ENCODE assay signal across 12 cellular contexts in genomic region chr2:227370791-227371312, GRCh38. TPM values are rescaled to one million over a fixed set of nuclear protein-coding genes. Genes with fewer than 3 reads are reported as not detected.
DNase-seq lines count a peak whose midpoint lies in the region; ATAC-seq and TF ChIP-seq lines count a peak whose summit lies in the region.
"Had no signal": no experiment of that assay in that cellular context is flagged by ENCODE, and none has a peak within 500 bp of the region (broad histone marks: within the 10 kb centered on the region; RNA-seq: fewer than 3 reads in every experiment).

No MANE protein-coding gene starts in this region.

- no peak overlapping the region for H3K4me3 Mint-ChIP-seq in activated T-cell treated with anti-CD3 and anti-CD28 coated beads, Interleukin-2, amount 50 U/mL, for 24 hours
- no peak overlapping the region for H3K4me3 Mint-ChIP-seq in effector memory CD8-positive, alpha-beta T cell

- H3K9me3 Mint-ChIP-seq in activated T-cell treated with anti-CD3 and anti-CD28 coated beads, Interleukin-2, amount 50 U/mL, for 24 hours: no peaks in the 10 kb centered on the region
- no peaks in the 10 kb centered on the region for H3K9me3 Mint-ChIP-seq in effector memory CD8-positive, alpha-beta T cell

- no peaks in the 10 kb centered on the region for H3K36me3 Mint-ChIP-seq in activated T-cell treated with anti-CD3 and anti-CD28 coated beads, Interleukin-2, amount 50 U/mL, for 24 hours (ENCODE audit: low read depth)
- H3K36me3 Mint-ChIP-seq in effector memory CD8-positive, alpha-beta T cell (ENCODE audit: insufficient read depth): no peaks in the 10 kb centered on the region

- no peaks in the 10 kb centered on the region for H3K36me3 ChIP-seq in spleen

- TF ChIP-seq CTCF in foreskin fibroblast (IDR thresholded peaks at IDR 0.05; ENCODE audit: low read depth, low read length): no peak
- TF ChIP-seq CTCF in spleen (IDR thresholded peaks at IDR 0.05 in 8 of 11, conservative IDR thresholded peaks at IDR 0.05 in 3 of 11): peak in 1 of 11 experiments; percentile 19

- intact Hi-C loops in spleen (cut with DNase I; ENCODE audit: low total_unique reads): no loop called here

- H3K27ac Mint-ChIP-seq in activated T-cell treated with anti-CD3 and anti-CD28 coated beads, Interleukin-2, amount 50 U/mL, for 24 hours: peak overlapping the region; percentile 6
- H3K27ac Mint-ChIP-seq in effector memory CD8-positive, alpha-beta T cell: no peak overlapping the region

- 43 to 69% (median 53%) methylated on average over 9 of the region's 9 CpGs for WGBS in spleen, 5 donors

- peaks cover 3% of the 10 kb centered on the region for H3K27me3 Mint-ChIP-seq in activated T-cell treated with anti-CD3 and anti-CD28 coated beads, Interleukin-2, amount 50 U/mL, for 24 hours
- peaks cover 15 to 22% of the 10 kb centered on the region in 2 donors for H3K27me3 Mint-ChIP-seq in effector memory CD8-positive, alpha-beta T cell

- H3K4me3 ChIP-seq in foreskin fibroblast (ENCODE audit: low read depth in 1 of 2, low read length in 2 of 2) (no peak overlapping the region), spleen (no peak overlapping the region)

- no peak for DNase-seq in activated T-cell treated with anti-CD3 and anti-CD28 coated beads, Interleukin-2, amount 50 U/mL, for 24 hours
- DNase-seq in activated T-cell treated with anti-CD3 and anti-CD28 coated beads for 4 hours: no peak
- DNase-seq in SKM-1 (lab: John Stamatoyannopoulos, UW; ENCODE audit: unreplicated experiment): peak; percentile 17
- DNase-seq in foreskin fibroblast: peak; percentile 14 to 41
- no peak for DNase-seq in spleen
- DNase-seq in SHP77 treated with DMSO at 0.1 percent for 48 hours (lab: John Stamatoyannopoulos, UW): no peak
- DNase-seq in effector memory CD8-positive, alpha-beta T cell: no peak
- DNase-seq in DMS79 (lab: John Stamatoyannopoulos, UW): no peak
- DNase-seq: NCI-H446 treated with DMSO at 0.1 percent for 48 hours had no signal

- peaks cover 0 to 27% (median 0%) of the 10 kb centered on the region in 6 donors for H3K4me1 ChIP-seq in spleen

- no peaks in the 10 kb centered on the region for H3K27me3 ChIP-seq in spleen (replicated peaks in 1 of 7)

- no peaks in the 10 kb centered on the region for H3K9me3 ChIP-seq in spleen

- H3K27ac ChIP-seq in spleen: peak overlapping the region in 6 of 8 donors; percentile 43 to 86 (median 75)

- ATAC-seq in effector memory CD8-positive, alpha-beta T cell (replicated peaks): no peak

- peaks cover 29% of the 10 kb centered on the region for H3K4me1 Mint-ChIP-seq in activated T-cell treated with anti-CD3 and anti-CD28 coated beads, Interleukin-2, amount 50 U/mL, for 24 hours (ENCODE audit: low read depth)
- peaks cover 0 to 1% of the 10 kb centered on the region in 2 donors for H3K4me1 Mint-ChIP-seq in effector memory CD8-positive, alpha-beta T cell (ENCODE audit: low read depth in 2 of 2)

- TF ChIP-seq POLR2A in spleen (IDR thresholded peaks at IDR 0.05): peak in 1 of 3 donors; percentile 39

RNA-seq across cellular contexts. Expression of gene TM4SF20, which starts 8.3 kb away (rescaled TPM):
- total RNA-seq in spleen: not detected
- polyA plus RNA-seq in spleen: not detected
- polyA plus RNA-seq: neural cell had no signal

RNA-seq across cellular contexts. Expression of gene SCYGR1, which starts 16.9 kb away (rescaled TPM):
- total RNA-seq in spleen: not detected
- not detected for polyA plus RNA-seq in spleen
- total RNA-seq: H4 had no signal
- polyA plus RNA-seq: BJ, neural cell had no signal

RNA-seq across cellular contexts. Expression of gene MFF, which starts 45.8 kb away (rescaled TPM):
- 100 to 1,000 TPM in 3 of 7 donors, 10 to 100 TPM in 4; 59.3 to 134 (median 62.9) TPM for total RNA-seq in spleen
- polyA plus RNA-seq in spleen: 10 to 100 TPM; 74.3 to 78.7 (median 76.6) TPM

Comparison
In these comparisons a context has a peak if more than half of its experiments do, and no peak if none do; other contexts are left out.
1. DNase-seq: peak in SKM-1 (single experiment) and foreskin fibroblast (2 of 2); none in activated T-cell treated with anti-CD3 and anti-CD28 coated beads, Interleukin-2, amount 50 U/mL, for 24 hours (single experiment), activated T-cell treated with anti-CD3 and anti-CD28 coated beads for 4 hours (single experiment), spleen (single experiment), SHP77 treated with DMSO at 0.1 percent for 48 hours (single experiment), effector memory CD8-positive, alpha-beta T cell (0 of 3) and DMS79 (single experiment).